Comparison of ENCODE assay signal across 14 cellular contexts in the genomic region with DNA sequence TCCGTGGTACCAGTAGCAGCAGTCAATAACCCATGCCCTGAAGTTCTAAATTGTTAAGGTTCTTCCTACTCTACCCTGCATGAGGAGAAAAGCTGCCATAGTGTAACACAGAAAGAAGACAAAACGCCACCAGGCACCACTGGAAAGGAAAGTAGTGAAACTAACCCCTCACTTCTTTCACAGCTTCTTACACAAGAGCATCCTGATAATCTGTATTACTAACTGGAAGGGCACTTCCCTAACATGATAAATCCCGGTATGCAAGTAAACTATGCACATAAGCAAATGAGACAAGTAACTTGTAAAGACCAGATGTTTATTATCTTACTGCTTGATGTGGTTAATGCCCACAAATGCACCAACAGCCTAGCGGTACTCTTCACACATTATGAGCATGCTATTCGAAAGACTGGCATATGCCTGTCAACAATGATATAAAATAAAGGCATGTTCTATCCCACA.
A peak's percentile ranks its signal among the peaks of the same experiment; 100 is the strongest.
DNase-seq lines count a peak whose midpoint lies in the region; ATAC-seq and TF ChIP-seq lines count a peak whose summit lies in the region.
"Had no signal": no experiment of that assay in that cellular context is flagged by ENCODE, and none has a peak within 500 bp of the region (broad histone marks: within the 10 kb centered on the region; RNA-seq: fewer than 3 reads in every experiment).

No MANE protein-coding gene starts in this region.

- no peaks in the 10 kb centered on the region for H3K27me3 ChIP-seq in naive thymus-derived CD4-positive, alpha-beta T cell (ENCODE audit: control insufficient read depth in 2 of 2, insufficient read depth in 2 of 2, low read length in 2 of 2)

- POLR2A ChIA-PET in naive thymus-derived CD4-positive, alpha-beta T cell (lab: Charles Lee): no interaction called here

- no peaks in the 10 kb centered on the region for H3K4me1 ChIP-seq in naive thymus-derived CD4-positive, alpha-beta T cell (ENCODE audit: control insufficient read depth in 2 of 2, insufficient read depth in 2 of 2, low read length in 2 of 2)

- H3K9me3 Mint-ChIP-seq in HFFc6: peaks cover 2% of the 10 kb centered on the region
- H3K9me3 Mint-ChIP-seq in activated naive CD8-positive, alpha-beta T cell treated with anti-CD3 and anti-CD28 coated beads for 36 hours: peaks cover under 1% of the 10 kb centered on the region
- H3K9me3 Mint-ChIP-seq in naive thymus-derived CD4-positive, alpha-beta T cell: no peaks in the 10 kb centered on the region

- H3K36me3 Mint-ChIP-seq in HFFc6 (ENCODE audit: low read depth): peaks cover 29% of the 10 kb centered on the region
- H3K36me3 Mint-ChIP-seq in activated naive CD8-positive, alpha-beta T cell treated with anti-CD3 and anti-CD28 coated beads for 36 hours: peaks cover 68% of the 10 kb centered on the region
- peaks cover under 1 to 79% (median 58%) of the 10 kb centered on the region in 5 donors for H3K36me3 Mint-ChIP-seq in naive thymus-derived CD4-positive, alpha-beta T cell

- CTCF ChIA-PET in naive thymus-derived CD4-positive, alpha-beta T cell (lab: Charles Lee): no interaction called here

- peaks cover 50% of the 10 kb centered on the region for H3K4me1 Mint-ChIP-seq in HFFc6 (ENCODE audit: low read depth)
- peaks cover 22% of the 10 kb centered on the region for H3K4me1 Mint-ChIP-seq in activated naive CD8-positive, alpha-beta T cell treated with anti-CD3 and anti-CD28 coated beads for 36 hours
- H3K4me1 Mint-ChIP-seq in naive thymus-derived CD4-positive, alpha-beta T cell: peaks cover 9 to 49% (median 20%) of the 10 kb centered on the region in 7 donors
- H3K4me1 Mint-ChIP-seq: brain had no signal

- peak overlapping the region; percentile 70 for H3K4me3 Mint-ChIP-seq in HFFc6
- no peak overlapping the region for H3K4me3 Mint-ChIP-seq in activated naive CD8-positive, alpha-beta T cell treated with anti-CD3 and anti-CD28 coated beads for 36 hours
- H3K4me3 Mint-ChIP-seq in naive thymus-derived CD4-positive, alpha-beta T cell: peak overlapping the region in 1 of 10 donors; percentile 33
- H3K4me3 Mint-ChIP-seq: brain had no signal

- no peak overlapping the region for H3K4me3 ChIP-seq in naive thymus-derived CD4-positive, alpha-beta T cell (ENCODE audit: low read length)

- H3K9me3 ChIP-seq in naive thymus-derived CD4-positive, alpha-beta T cell (ENCODE audit: control insufficient read depth in 2 of 3, low read length in 3 of 3): no peaks in the 10 kb centered on the region

- intact Hi-C loops in naive thymus-derived CD4-positive, alpha-beta T cell (cut with micrococcal nuclease): no loop called here
- intact Hi-C loops in sciatic nerve (cut with DNase I): no loop called here

- DNase-seq in AG20443 (ENCODE audit: low spot score): peak; percentile 34
- peak; percentile 59 for DNase-seq in HFFc6
- no peak for DNase-seq in activated naive CD8-positive, alpha-beta T cell treated with anti-CD3 and anti-CD28 coated beads for 36 hours
- DNase-seq in naive thymus-derived CD4-positive, alpha-beta T cell: no peak
- no peak for DNase-seq in iPS-NIHi7 (ENCODE audit: extremely low spot score)
- no peak for DNase-seq in sciatic nerve (ENCODE audit: low spot score)
- DNase-seq in NCI-H2029 (lab: John Stamatoyannopoulos, UW): no peak
- DNase-seq: activated CD8-positive, alpha-beta memory T cell treated with anti-CD3 and anti-CD28 coated beads, Interleukin-2, amount 50 U/mL, for 48 hours; MM.1S; NCI-H446; stimulated activated CD4-positive, alpha-beta T cell treated with anti-CD3 and anti-CD28 coated beads, Interleukin-4, amount 100 ng/mL, for 1 hour; stimulated activated naive CD4-positive, alpha-beta T cell treated with Interleukin-2 at 50 U/mL for 16 hours had no signal

- peak; percentile 61 for ATAC-seq in naive thymus-derived CD4-positive, alpha-beta T cell
- ATAC-seq in sciatic nerve (no peak), GM21526 (IDR thresholded peaks at IDR 0.05; ENCODE audit: low FRiP score, unreplicated experiment) (no peak)

- no peak for TF ChIP-seq CTCF in HFFc6 (IDR thresholded peaks at IDR 0.05)

- H3K27ac Mint-ChIP-seq in HFFc6: peak overlapping the region; percentile 70
- H3K27ac Mint-ChIP-seq in activated naive CD8-positive, alpha-beta T cell treated with anti-CD3 and anti-CD28 coated beads for 36 hours: peak overlapping the region; percentile 25
- H3K27ac Mint-ChIP-seq in naive thymus-derived CD4-positive, alpha-beta T cell: peak overlapping the region in 5 of 9 donors; percentile 49 to 63 (median 58)
- H3K27ac Mint-ChIP-seq: brain had no signal

- H3K27ac ChIP-seq in naive thymus-derived CD4-positive, alpha-beta T cell (ENCODE audit: low read depth, low read length): no peak overlapping the region

- no peaks in the 10 kb centered on the region for H3K27me3 Mint-ChIP-seq in HFFc6 (ENCODE audit: insufficient read depth)
- no peaks in the 10 kb centered on the region for H3K27me3 Mint-ChIP-seq in activated naive CD8-positive, alpha-beta T cell treated with anti-CD3 and anti-CD28 coated beads for 36 hours
- H3K27me3 Mint-ChIP-seq in naive thymus-derived CD4-positive, alpha-beta T cell: no peaks in the 10 kb centered on the region
- H3K27me3 Mint-ChIP-seq: brain had no signal

- H3K36me3 ChIP-seq in naive thymus-derived CD4-positive, alpha-beta T cell (ENCODE audit: control insufficient read depth in 2 of 3, insufficient read depth in 3 of 3, low read length in 3 of 3): peaks cover 0 to 26% (median 4%) of the 10 kb centered on the region in 3 experiments

Comparison
In these comparisons a context has a peak if more than half of its experiments do, and no peak if none do; other contexts are left out.
1. DNase-seq: peak in AG20443 (single experiment) and HFFc6 (single experiment); none in activated naive CD8-positive, alpha-beta T cell treated with anti-CD3 and anti-CD28 coated beads for 36 hours (single experiment), naive thymus-derived CD4-positive, alpha-beta T cell (0 of 9), iPS-NIHi7 (single experiment), sciatic nerve (single experiment) and NCI-H2029 (single experiment).
2. Peak in every context shown above with its lines, with median percentiles within 50 percentile points of each other: H3K27ac Mint-ChIP-seq.